In the genomic region with DNA sequence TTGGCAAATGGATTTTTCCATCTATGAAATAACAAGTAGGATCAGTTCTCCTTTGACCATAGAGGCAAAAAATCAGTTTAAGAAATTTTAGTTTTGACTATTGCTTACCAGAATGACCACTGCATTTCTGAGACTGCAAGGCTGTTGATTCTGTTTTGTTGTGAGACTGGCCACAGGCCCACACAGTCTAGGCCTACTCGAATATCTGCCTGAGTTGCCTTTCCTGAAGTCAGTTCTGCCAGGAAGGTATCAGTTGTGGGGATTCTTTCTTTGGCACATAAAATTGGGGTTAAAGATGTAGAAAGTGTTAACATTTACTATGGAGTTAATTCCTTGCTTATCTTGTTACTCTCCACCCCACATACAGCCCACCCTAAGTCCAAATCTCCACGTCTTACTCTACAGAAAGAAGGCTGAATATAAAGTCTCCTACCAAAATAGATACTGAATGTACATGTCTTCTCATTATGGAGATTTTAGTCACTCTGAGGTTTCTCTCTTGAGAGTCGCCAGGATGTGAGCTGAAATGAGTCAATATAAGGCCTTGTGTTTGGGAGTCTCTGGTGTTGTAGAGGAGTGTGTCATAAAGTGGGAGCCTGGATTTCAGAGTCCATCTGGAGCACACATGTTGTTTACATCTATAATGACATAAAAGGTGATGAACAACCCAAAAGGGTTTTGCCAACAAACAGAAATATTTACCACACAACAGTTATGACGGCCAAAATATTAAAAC, we compare ENCODE assay signal across 11 cellular contexts. TPM values are rescaled to one million over a fixed set of nuclear protein-coding genes. Genes with fewer than 3 reads are reported as not detected.
DNase-seq lines count a peak whose midpoint lies in the region; ATAC-seq, FAIRE-seq and TF ChIP-seq lines count a peak whose summit lies in the region.
"Had no signal": no experiment of that assay in that cellular context is flagged by ENCODE, and none has a peak within 500 bp of the region (broad histone marks: within the 10 kb centered on the region; RNA-seq: fewer than 3 reads in every experiment).

No MANE protein-coding gene starts in this region.

- no peaks in the 10 kb centered on the region for H3K36me3 Mint-ChIP-seq in activated T-cell treated with anti-CD3 and anti-CD28 coated beads, Interleukin-2, amount 50 U/mL, for 24 hours (ENCODE audit: low read depth)
- no peaks in the 10 kb centered on the region for H3K36me3 Mint-ChIP-seq in T-helper 17 cell (ENCODE audit: low read depth)

- no peak overlapping the region for H3K4me3 ChIP-seq in fibroblast of villous mesenchyme (ENCODE audit: low read depth, low read length)
- H3K4me3 ChIP-seq in stomach = no peak overlapping the region
- H3K4me3 ChIP-seq in kidney (ENCODE audit: low read length in 2 of 2) = no peak overlapping the region

- WGBS in stomach, 5 donors = 58 to 80% (median 66%) methylated on average over 4 of the region's 4 CpGs

- peaks cover 12% of the 10 kb centered on the region for H3K9me3 Mint-ChIP-seq in activated T-cell treated with anti-CD3 and anti-CD28 coated beads, Interleukin-2, amount 50 U/mL, for 24 hours

- intact Hi-C loops in stomach (cut with DNase I; ENCODE audit: low total_unique reads) = no loop called here
- intact Hi-C loops in kidney (cut with DNase I) = no loop called here

- no peak for ATAC-seq in T-helper 17 cell
- no peak for ATAC-seq in GM19324 (IDR thresholded peaks at IDR 0.05; ENCODE audit: low FRiP score, unreplicated experiment)

- no peak for TF ChIP-seq EP300 in stomach (IDR thresholded peaks at IDR 0.05)

- H3K4me1 Mint-ChIP-seq in activated T-cell treated with anti-CD3 and anti-CD28 coated beads, Interleukin-2, amount 50 U/mL, for 24 hours (ENCODE audit: low read depth) = peaks cover 27% of the 10 kb centered on the region
- H3K4me1 Mint-ChIP-seq in T-helper 17 cell = peaks cover 7% of the 10 kb centered on the region

- no peak for TF ChIP-seq POLR2A in stomach (IDR thresholded peaks at IDR 0.05)

- no peak for DNase-seq in activated T-cell treated with anti-CD3 and anti-CD28 coated beads, Interleukin-2, amount 50 U/mL, for 24 hours
- no peak for DNase-seq in activated T-cell treated with anti-CD3 and anti-CD28 coated beads, Interleukin-2, amount 50 U/mL, for 48 hours
- DNase-seq in T-helper 17 cell (no peak), fibroblast of villous mesenchyme (ENCODE audit: low read depth) (peak; percentile 97), stomach (no peak), NCI-H526 (lab: John Stamatoyannopoulos, UW) (no peak), kidney (no peak)
- DNase-seq: midbrain had no signal

- H3K9ac ChIP-seq in kidney (ENCODE audit: low read length in 2 of 2) = no peak overlapping the region

- no peak for TF ChIP-seq CTCF in fibroblast of villous mesenchyme (IDR thresholded peaks at IDR 0.05; ENCODE audit: insufficient read depth, low read depth, low read length)
- TF ChIP-seq CTCF in stomach (IDR thresholded peaks at IDR 0.05) = no peak
- TF ChIP-seq CTCF in kidney (IDR thresholded peaks at IDR 0.05; ENCODE audit: borderline replicate concordance, extremely low read depth, insufficient read depth) = no peak

- no peaks in the 10 kb centered on the region for H3K27me3 Mint-ChIP-seq in activated T-cell treated with anti-CD3 and anti-CD28 coated beads, Interleukin-2, amount 50 U/mL, for 24 hours
- no peaks in the 10 kb centered on the region for H3K27me3 Mint-ChIP-seq in T-helper 17 cell
- H3K27me3 Mint-ChIP-seq: B cell had no signal

- H3K4me1 ChIP-seq in stomach = peaks cover 0 to 9% (median 2%) of the 10 kb centered on the region in 4 donors
- no peaks in the 10 kb centered on the region for H3K4me1 ChIP-seq in kidney (ENCODE audit: control insufficient read depth in 1 of 2, insufficient read depth in 1 of 2, low read depth in 1 of 2, low read length in 2 of 2)

- H3K27ac Mint-ChIP-seq in activated T-cell treated with anti-CD3 and anti-CD28 coated beads, Interleukin-2, amount 50 U/mL, for 24 hours = peak overlapping the region; percentile 86
- H3K27ac Mint-ChIP-seq in T-helper 17 cell = peak overlapping the region; percentile 17
- H3K27ac Mint-ChIP-seq: B cell had no signal

- no peaks in the 10 kb centered on the region for H3K36me3 ChIP-seq in stomach
- no peaks in the 10 kb centered on the region for H3K36me3 ChIP-seq in kidney (ENCODE audit: control insufficient read depth in 1 of 2, insufficient read depth in 2 of 2, low read length in 2 of 2)

- H3K9me3 ChIP-seq in T-helper 17 cell (ENCODE audit: control insufficient read depth, low read length, poor library complexity, severe bottlenecking) = no peaks in the 10 kb centered on the region
- H3K9me3 ChIP-seq in stomach = peaks cover 3 to 16% (median 10%) of the 10 kb centered on the region in 4 donors
- H3K9me3 ChIP-seq in kidney (ENCODE audit: control insufficient read depth in 1 of 2, low read length in 2 of 2) = peaks cover 0 to 2% of the 10 kb centered on the region in 2 donors

- peak overlapping the region; percentile 30 to 73 (median 50) for H3K27ac ChIP-seq in stomach
- no peak overlapping the region for H3K27ac ChIP-seq in kidney (ENCODE audit: low read depth in 2 of 2, low read length in 2 of 2)

- no peak for FAIRE-seq in kidney (lab: Jason Lieb, UNC)
- FAIRE-seq: TTC549 had no signal

- H3K27me3 ChIP-seq in stomach = no peaks in the 10 kb centered on the region

- no peak overlapping the region for H3K4me3 Mint-ChIP-seq in activated T-cell treated with anti-CD3 and anti-CD28 coated beads, Interleukin-2, amount 50 U/mL, for 24 hours
- H3K4me3 Mint-ChIP-seq in T-helper 17 cell = no peak overlapping the region

RNA-seq across cellular contexts. Expression of gene WWTR1, which starts 45.0 kb away (rescaled TPM):
- total RNA-seq in T-helper 17 cell = 1 to 10 TPM in 1 of 2 donors, under 1 TPM in 1; 0.77 to 1.2 TPM
- total RNA-seq in fibroblast of villous mesenchyme = 37.6 and 47.7 TPM in 2 replicates
- 100 to 1,000 TPM in 2 of 5 donors, 10 to 100 TPM in 3; 15.4 to 116 (median 89.4) TPM for total RNA-seq in stomach
- polyA plus RNA-seq in stomach = 10 to 100 TPM; 19.8 to 61.6 (median 51.1) TPM
- total RNA-seq in kidney = 117 TPM
- polyA plus RNA-seq in kidney (ENCODE audit: insufficient read depth, low read depth, low replicate concordance) = 23.3 TPM

RNA-seq across cellular contexts. Expression of gene COMMD2, which starts 49.4 kb away (rescaled TPM):
- total RNA-seq in T-helper 17 cell (10 to 100 TPM; 24.6 to 36.5 TPM), fibroblast of villous mesenchyme (28.3 and 34.5 TPM in 2 replicates), stomach (10 to 100 TPM in 3 of 5 donors, 1 to 10 TPM in 2; 1.4 to 50.4 (median 25.8) TPM), kidney (43.4 TPM)
- polyA plus RNA-seq in stomach (10 to 100 TPM in 2 of 3 donors, 1 to 10 TPM in 1; 7.1 to 18.5 (median 11.3) TPM), kidney (ENCODE audit: insufficient read depth, low read depth, low replicate concordance) (17.9 TPM)

Comparison
In these comparisons a context has a peak if more than half of its experiments do, and no peak if none do; other contexts are left out.
1. H3K27ac ChIP-seq: peak in stomach (5 of 5); none in kidney (0 of 2).
2. RNA of gene WWTR1, which starts 45.0 kb away (total RNA-seq): 117 TPM in kidney (single experiment), 15.4 to 116 TPM in stomach and 37.6 to 47.7 TPM in fibroblast of villous mesenchyme; 0.77 to 1.2 TPM in T-helper 17 cell; every median in the first group is over 4 times any median in the second.